1 cellular context compared by ENCODE assay signal in the genomic region with DNA sequence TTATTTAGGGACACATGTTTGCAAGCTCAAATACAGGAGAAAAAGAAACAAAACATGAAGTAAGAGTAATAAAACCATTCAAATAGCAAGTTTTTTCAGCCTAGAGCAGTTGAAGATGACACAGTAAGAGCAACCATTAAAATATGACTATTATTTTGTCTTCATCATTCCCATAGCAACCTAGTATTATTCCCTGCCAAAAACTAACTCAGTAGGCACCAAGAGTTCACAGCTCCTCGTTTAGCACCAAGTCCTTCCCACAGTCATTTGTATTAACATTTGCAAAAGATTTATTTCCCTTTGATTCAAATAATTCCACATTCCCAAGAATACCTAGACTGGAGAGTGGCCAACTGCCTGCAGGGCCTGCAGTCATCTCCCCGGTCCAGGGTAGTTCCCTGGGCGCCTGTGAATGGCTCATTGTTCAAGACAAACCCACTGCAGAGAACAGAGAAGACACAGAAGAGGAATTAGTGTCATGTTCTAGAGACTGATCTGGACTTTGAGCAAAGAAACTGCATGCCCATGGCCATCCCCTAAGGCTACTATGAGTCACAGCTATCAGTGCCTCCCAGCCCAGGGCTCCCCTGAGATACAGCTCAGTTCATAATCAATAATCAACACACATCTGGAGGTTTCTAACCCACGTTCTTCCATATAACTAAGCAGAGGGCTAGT.
TF ChIP-seq lines count a peak whose summit lies in the region.

No MANE protein-coding gene starts in this region.

TF ChIP-seq in HepG2, 621 proteins besides CTCF, POLR2A, EP300 and RAD21 (continued from another document):
- TF ChIP-seq, protein P1, sequence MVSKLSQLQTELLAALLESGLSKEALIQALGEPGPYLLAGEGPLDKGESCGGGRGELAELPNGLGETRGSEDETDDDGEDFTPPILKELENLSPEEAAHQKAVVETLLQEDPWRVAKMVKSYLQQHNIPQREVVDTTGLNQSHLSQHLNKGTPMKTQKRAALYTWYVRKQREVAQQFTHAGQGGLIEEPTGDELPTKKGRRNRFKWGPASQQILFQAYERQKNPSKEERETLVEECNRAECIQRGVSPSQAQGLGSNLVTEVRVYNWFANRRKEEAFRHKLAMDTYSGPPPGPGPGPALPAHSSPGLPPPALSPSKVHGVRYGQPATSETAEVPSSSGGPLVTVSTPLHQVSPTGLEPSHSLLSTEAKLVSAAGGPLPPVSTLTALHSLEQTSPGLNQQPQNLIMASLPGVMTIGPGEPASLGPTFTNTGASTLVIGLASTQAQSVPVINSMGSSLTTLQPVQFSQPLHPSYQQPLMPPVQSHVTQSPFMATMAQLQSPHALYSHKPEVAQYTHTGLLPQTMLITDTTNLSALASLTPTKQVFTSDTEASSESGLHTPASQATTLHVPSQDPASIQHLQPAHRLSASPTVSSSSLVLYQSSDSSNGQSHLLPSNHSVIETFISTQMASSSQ (IDR thresholded peaks at IDR 0.05; ENCODE audit: low read depth), result no peak
- TF ChIP-seq, protein P1 (CRISPR knock-in tag; IDR thresholded peaks at IDR 0.05; ENCODE audit: borderline replicate concordance), result peak; percentile 28; the same call in 1 of the 2 replicates
- TF ChIP-seq RFX3 (CRISPR knock-in tag; IDR thresholded peaks at IDR 0.05), result no peak
- TF ChIP-seq, protein P2, sequence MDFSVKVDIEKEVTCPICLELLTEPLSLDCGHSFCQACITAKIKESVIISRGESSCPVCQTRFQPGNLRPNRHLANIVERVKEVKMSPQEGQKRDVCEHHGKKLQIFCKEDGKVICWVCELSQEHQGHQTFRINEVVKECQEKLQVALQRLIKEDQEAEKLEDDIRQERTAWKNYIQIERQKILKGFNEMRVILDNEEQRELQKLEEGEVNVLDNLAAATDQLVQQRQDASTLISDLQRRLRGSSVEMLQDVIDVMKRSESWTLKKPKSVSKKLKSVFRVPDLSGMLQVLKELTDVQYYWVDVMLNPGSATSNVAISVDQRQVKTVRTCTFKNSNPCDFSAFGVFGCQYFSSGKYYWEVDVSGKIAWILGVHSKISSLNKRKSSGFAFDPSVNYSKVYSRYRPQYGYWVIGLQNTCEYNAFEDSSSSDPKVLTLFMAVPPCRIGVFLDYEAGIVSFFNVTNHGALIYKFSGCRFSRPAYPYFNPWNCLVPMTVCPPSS (IDR thresholded peaks at IDR 0.05), result no peak
- TF ChIP-seq ONECUT2 (CRISPR knock-in tag; IDR thresholded peaks at IDR 0.05), result peak; percentile 67; the same call in 1 of the 2 replicates
- TF ChIP-seq ZNF546 (CRISPR knock-in tag; conservative IDR thresholded peaks at IDR 0.05), result no peak
- TF ChIP-seq, protein P3, sequence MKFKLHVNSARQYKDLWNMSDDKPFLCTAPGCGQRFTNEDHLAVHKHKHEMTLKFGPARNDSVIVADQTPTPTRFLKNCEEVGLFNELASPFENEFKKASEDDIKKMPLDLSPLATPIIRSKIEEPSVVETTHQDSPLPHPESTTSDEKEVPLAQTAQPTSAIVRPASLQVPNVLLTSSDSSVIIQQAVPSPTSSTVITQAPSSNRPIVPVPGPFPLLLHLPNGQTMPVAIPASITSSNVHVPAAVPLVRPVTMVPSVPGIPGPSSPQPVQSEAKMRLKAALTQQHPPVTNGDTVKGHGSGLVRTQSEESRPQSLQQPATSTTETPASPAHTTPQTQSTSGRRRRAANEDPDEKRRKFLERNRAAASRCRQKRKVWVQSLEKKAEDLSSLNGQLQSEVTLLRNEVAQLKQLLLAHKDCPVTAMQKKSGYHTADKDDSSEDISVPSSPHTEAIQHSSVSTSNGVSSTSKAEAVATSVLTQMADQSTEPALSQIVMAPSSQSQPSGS (CRISPR knock-in tag; IDR thresholded peaks at IDR 0.05), result 0 out of 2 replicates have a peak, but pooled peaks have one; percentile 28
- peak; percentile 74; the same call in 1 of the 2 replicates for TF ChIP-seq IRF2 (CRISPR knock-in tag; IDR thresholded peaks at IDR 0.05)
- TF ChIP-seq, protein P4, sequence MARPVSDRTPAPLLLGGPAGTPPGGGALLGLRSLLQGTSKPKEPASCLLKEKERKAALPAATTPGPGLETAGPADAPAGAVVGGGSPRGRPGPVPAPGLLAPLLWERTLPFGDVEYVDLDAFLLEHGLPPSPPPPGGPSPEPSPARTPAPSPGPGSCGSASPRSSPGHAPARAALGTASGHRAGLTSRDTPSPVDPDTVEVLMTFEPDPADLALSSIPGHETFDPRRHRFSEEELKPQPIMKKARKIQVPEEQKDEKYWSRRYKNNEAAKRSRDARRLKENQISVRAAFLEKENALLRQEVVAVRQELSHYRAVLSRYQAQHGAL (CRISPR knock-in tag; IDR thresholded peaks at IDR 0.05; ENCODE audit: not compliant biosample characterization), result no peak
- TF ChIP-seq, protein P5, sequence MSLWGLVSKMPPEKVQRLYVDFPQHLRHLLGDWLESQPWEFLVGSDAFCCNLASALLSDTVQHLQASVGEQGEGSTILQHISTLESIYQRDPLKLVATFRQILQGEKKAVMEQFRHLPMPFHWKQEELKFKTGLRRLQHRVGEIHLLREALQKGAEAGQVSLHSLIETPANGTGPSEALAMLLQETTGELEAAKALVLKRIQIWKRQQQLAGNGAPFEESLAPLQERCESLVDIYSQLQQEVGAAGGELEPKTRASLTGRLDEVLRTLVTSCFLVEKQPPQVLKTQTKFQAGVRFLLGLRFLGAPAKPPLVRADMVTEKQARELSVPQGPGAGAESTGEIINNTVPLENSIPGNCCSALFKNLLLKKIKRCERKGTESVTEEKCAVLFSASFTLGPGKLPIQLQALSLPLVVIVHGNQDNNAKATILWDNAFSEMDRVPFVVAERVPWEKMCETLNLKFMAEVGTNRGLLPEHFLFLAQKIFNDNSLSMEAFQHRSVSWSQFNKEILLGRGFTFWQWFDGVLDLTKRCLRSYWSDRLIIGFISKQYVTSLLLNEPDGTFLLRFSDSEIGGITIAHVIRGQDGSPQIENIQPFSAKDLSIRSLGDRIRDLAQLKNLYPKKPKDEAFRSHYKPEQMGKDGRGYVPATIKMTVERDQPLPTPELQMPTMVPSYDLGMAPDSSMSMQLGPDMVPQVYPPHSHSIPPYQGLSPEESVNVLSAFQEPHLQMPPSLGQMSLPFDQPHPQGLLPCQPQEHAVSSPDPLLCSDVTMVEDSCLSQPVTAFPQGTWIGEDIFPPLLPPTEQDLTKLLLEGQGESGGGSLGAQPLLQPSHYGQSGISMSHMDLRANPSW (CRISPR knock-in tag; IDR thresholded peaks at IDR 0.05; ENCODE audit: borderline replicate concordance), result 0 out of 2 replicates have a peak, but pooled peaks have one; percentile 45
- TF ChIP-seq ZNF331 (CRISPR knock-in tag; IDR thresholded peaks at IDR 0.05), result peak; percentile 41; the same call in 1 of the 2 replicates
- TF ChIP-seq HNF4G (IDR thresholded peaks at IDR 0.05; ENCODE audit: borderline replicate concordance, low read depth, low read length), result peak; percentile 65
- peak; percentile 31; the same call in 1 of the 2 replicates for TF ChIP-seq HNF4G (CRISPR knock-in tag; IDR thresholded peaks at IDR 0.05; ENCODE audit: borderline replicate concordance, low read depth)
